ENCODE assay signal across 1 cellular context in the genomic region with DNA sequence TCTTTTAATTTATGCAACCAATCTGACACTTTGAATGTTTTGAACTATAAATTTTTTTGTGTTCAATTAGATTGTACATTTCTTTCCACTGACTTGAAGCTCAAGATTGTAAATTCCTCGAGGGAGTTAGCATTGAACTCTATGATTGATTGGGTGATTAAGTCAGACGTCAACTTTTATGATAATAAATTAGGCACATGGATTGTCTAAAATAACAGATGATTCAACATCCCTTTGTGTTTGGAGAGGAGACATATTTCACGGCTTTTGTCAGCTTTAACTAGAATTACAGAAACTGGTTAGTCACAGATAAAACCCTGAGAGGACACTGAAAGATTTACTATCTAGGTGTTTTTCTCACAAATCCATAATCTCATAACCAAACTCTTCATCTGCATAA.
TF ChIP-seq lines count a peak whose summit lies in the region.

No MANE protein-coding gene starts in this region.

TF ChIP-seq in K562, 482 proteins besides CTCF, POLR2A, EP300 and RAD21 (continued from another document and continues in another):
- TF ChIP-seq, protein P1, sequence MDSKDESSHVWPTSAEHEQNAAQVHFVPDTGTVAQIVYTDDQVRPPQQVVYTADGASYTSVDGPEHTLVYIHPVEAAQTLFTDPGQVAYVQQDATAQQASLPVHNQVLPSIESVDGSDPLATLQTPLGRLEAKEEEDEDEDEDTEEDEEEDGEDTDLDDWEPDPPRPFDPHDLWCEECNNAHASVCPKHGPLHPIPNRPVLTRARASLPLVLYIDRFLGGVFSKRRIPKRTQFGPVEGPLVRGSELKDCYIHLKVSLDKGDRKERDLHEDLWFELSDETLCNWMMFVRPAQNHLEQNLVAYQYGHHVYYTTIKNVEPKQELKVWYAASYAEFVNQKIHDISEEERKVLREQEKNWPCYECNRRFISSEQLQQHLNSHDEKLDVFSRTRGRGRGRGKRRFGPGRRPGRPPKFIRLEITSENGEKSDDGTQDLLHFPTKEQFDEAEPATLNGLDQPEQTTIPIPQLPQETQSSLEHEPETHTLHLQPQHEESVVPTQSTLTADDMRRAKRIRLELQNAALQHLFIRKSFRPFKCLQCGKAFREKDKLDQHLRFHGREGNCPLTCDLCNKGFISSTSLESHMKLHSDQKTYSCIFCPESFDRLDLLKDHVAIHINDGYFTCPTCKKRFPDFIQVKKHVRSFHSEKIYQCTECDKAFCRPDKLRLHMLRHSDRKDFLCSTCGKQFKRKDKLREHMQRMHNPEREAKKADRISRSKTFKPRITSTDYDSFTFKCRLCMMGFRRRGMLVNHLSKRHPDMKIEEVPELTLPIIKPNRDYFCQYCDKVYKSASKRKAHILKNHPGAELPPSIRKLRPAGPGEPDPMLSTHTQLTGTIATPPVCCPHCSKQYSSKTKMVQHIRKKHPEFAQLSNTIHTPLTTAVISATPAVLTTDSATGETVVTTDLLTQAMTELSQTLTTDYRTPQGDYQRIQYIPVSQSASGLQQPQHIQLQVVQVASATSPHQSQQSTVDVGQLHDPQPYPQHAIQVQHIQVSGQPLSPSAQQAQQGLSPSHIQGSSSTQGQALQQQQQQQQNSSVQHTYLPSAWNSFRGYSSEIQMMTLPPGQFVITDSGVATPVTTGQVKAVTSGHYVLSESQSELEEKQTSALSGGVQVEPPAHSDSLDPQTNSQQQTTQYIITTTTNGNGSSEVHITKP (IDR thresholded peaks at IDR 0.05; ENCODE audit: partially characterized antibody): no peak
- no peak for TF ChIP-seq HLTF (IDR thresholded peaks at IDR 0.05)
- no peak for TF ChIP-seq CHD2 (IDR thresholded peaks at IDR 0.05; ENCODE audit: low read depth, low read length)
- no peak for TF ChIP-seq ARNT (IDR thresholded peaks at IDR 0.05)
- TF ChIP-seq ZFP1 (CRISPR knock-in tag; IDR thresholded peaks at IDR 0.05): no peak
- TF ChIP-seq TBL1XR1 (IDR thresholded peaks at IDR 0.05; ENCODE audit: low read length in 2 of 2): no peak
- TF ChIP-seq PHB (CRISPR knock-in tag; IDR thresholded peaks at IDR 0.05): no peak
- TF ChIP-seq, protein P2, sequence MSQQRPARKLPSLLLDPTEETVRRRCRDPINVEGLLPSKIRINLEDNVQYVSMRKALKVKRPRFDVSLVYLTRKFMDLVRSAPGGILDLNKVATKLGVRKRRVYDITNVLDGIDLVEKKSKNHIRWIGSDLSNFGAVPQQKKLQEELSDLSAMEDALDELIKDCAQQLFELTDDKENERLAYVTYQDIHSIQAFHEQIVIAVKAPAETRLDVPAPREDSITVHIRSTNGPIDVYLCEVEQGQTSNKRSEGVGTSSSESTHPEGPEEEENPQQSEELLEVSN (IDR thresholded peaks at IDR 0.05; ENCODE audit: borderline replicate concordance in 1 of 2, extremely low read depth in 1 of 2, insufficient read depth in 1 of 2, insufficient read length in 1 of 2, low read depth in 1 of 2, low read length in 1 of 2, poor library complexity in 1 of 2, severe bottlenecking in 1 of 2): no peak
- TF ChIP-seq ZNF282 (CRISPR knock-in tag; IDR thresholded peaks at IDR 0.05): no peak
- TF ChIP-seq RHOXF2B (CRISPR knock-in tag; conservative IDR thresholded peaks at IDR 0.05): no peak
- TF ChIP-seq HMG20B (CRISPR knock-in tag; IDR thresholded peaks at IDR 0.05): no peak
- no peak for TF ChIP-seq ZC3H8 (IDR thresholded peaks at IDR 0.05)
- no peak for TF ChIP-seq FOS (IDR thresholded peaks at IDR 0.05; ENCODE audit: extremely low read depth, insufficient read length)
- TF ChIP-seq, protein P3, sequence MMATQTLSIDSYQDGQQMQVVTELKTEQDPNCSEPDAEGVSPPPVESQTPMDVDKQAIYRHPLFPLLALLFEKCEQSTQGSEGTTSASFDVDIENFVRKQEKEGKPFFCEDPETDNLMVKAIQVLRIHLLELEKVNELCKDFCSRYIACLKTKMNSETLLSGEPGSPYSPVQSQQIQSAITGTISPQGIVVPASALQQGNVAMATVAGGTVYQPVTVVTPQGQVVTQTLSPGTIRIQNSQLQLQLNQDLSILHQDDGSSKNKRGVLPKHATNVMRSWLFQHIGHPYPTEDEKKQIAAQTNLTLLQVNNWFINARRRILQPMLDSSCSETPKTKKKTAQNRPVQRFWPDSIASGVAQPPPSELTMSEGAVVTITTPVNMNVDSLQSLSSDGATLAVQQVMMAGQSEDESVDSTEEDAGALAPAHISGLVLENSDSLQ (IDR thresholded peaks at IDR 0.05): peak; percentile 89
- TF ChIP-seq POLR3G (IDR thresholded peaks at IDR 0.05; ENCODE audit: extremely low read depth, insufficient read length, insufficient replicate concordance): no peak
- peak; percentile 57; the same call in 1 of the 2 replicates for TF ChIP-seq MTA2 (IDR thresholded peaks at IDR 0.05; ENCODE audit: low read depth)
- no peak for TF ChIP-seq GTF2A2 (tag; IDR thresholded peaks at IDR 0.05)
- TF ChIP-seq PTRF (tag; IDR thresholded peaks at IDR 0.05): no peak
- no peak for TF ChIP-seq RNF2 (IDR thresholded peaks at IDR 0.05)
- no peak for TF ChIP-seq KLF1 (tag; IDR thresholded peaks at IDR 0.05)
- TF ChIP-seq BHLHE40 (IDR thresholded peaks at IDR 0.05; ENCODE audit: low read length): no peak
- TF ChIP-seq, protein P4, sequence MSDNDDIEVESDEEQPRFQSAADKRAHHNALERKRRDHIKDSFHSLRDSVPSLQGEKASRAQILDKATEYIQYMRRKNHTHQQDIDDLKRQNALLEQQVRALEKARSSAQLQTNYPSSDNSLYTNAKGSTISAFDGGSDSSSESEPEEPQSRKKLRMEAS (CRISPR knock-in tag; IDR thresholded peaks at IDR 0.05): no peak
- TF ChIP-seq NFIC (IDR thresholded peaks at IDR 0.05): peak; percentile 28; the same call in 1 of the 2 replicates
- TF ChIP-seq ZNF253 (CRISPR knock-in tag; conservative IDR thresholded peaks at IDR 0.05): no peak
- TF ChIP-seq CHCHD3 (CRISPR knock-in tag; IDR thresholded peaks at IDR 0.05): no peak
- TF ChIP-seq, protein P5, sequence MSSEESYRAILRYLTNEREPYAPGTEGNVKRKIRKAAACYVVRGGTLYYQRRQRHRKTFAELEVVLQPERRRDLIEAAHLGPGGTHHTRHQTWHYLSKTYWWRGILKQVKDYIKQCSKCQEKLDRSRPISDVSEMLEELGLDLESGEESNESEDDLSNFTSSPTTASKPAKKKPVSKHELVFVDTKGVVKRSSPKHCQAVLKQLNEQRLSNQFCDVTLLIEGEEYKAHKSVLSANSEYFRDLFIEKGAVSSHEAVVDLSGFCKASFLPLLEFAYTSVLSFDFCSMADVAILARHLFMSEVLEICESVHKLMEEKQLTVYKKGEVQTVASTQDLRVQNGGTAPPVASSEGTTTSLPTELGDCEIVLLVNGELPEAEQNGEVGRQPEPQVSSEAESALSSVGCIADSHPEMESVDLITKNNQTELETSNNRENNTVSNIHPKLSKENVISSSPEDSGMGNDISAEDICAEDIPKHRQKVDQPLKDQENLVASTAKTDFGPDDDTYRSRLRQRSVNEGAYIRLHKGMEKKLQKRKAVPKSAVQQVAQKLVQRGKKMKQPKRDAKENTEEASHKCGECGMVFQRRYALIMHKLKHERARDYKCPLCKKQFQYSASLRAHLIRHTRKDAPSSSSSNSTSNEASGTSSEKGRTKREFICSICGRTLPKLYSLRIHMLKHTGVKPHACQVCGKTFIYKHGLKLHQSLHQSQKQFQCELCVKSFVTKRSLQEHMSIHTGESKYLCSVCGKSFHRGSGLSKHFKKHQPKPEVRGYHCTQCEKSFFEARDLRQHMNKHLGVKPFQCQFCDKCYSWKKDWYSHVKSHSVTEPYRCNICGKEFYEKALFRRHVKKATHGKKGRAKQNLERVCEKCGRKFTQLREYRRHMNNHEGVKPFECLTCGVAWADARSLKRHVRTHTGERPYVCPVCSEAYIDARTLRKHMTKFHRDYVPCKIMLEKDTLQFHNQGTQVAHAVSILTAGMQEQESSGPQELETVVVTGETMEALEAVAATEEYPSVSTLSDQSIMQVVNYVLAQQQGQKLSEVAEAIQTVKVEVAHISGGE (CRISPR knock-in tag; IDR thresholded peaks at IDR 0.05): no peak
- TF ChIP-seq MTA1 (IDR thresholded peaks at IDR 0.05; ENCODE audit: borderline replicate concordance): no peak
- no peak for TF ChIP-seq NR3C1 (CRISPR knock-in tag; IDR thresholded peaks at IDR 0.05)
- no peak for TF ChIP-seq IRF2 (CRISPR knock-in tag; IDR thresholded peaks at IDR 0.05)
- TF ChIP-seq RBM34 (IDR thresholded peaks at IDR 0.05; ENCODE audit: borderline replicate concordance, insufficient read depth, low read length): no peak
- 0 out of 2 replicates have a peak, but pooled peaks have one; percentile 26 for TF ChIP-seq FOXM1 (IDR thresholded peaks at IDR 0.05; ENCODE audit: low read depth)
- no peak for TF ChIP-seq FOXM1 (CRISPR knock-in tag; IDR thresholded peaks at IDR 0.05; ENCODE audit: low read depth)
- TF ChIP-seq TGIF2 (CRISPR knock-in tag; IDR thresholded peaks at IDR 0.05): no peak
- no peak for TF ChIP-seq HDAC3 (IDR thresholded peaks at IDR 0.05; ENCODE audit: borderline replicate concordance, partially characterized antibody)
- TF ChIP-seq ZNF764 (CRISPR knock-in tag; IDR thresholded peaks at IDR 0.05; ENCODE audit: low read depth): no peak
- TF ChIP-seq CC2D1A (IDR thresholded peaks at IDR 0.05): no peak
- no peak for TF ChIP-seq CHD4 (IDR thresholded peaks at IDR 0.05; ENCODE audit: insufficient read depth, insufficient replicate concordance, low read depth, low read length, poor library complexity, severe bottlenecking)
- no peak for TF ChIP-seq CBX1 (IDR thresholded peaks at IDR 0.05; ENCODE audit: low read depth)
- TF ChIP-seq BACH1 (tag; IDR thresholded peaks at IDR 0.05): no peak
- no peak for TF ChIP-seq FOXP1 (CRISPR knock-in tag; IDR thresholded peaks at IDR 0.05)
- TF ChIP-seq E2F3 (CRISPR knock-in tag; IDR thresholded peaks at IDR 0.05): no peak
- peak; percentile 95 for TF ChIP-seq SOX6 (IDR thresholded peaks at IDR 0.05)
- no peak for TF ChIP-seq KHSRP (IDR thresholded peaks at IDR 0.05)
- TF ChIP-seq SMARCA4 (IDR thresholded peaks at IDR 0.05): peak; percentile 74; the same call in 1 of the 2 replicates
- TF ChIP-seq ZNF785 (CRISPR knock-in tag; IDR thresholded peaks at IDR 0.05): no peak
- TF ChIP-seq KLF6 (CRISPR knock-in tag; IDR thresholded peaks at IDR 0.05; ENCODE audit: borderline replicate concordance): no peak
- TF ChIP-seq FOXJ3 (CRISPR knock-in tag; IDR thresholded peaks at IDR 0.05): no peak
- TF ChIP-seq, protein P6, sequence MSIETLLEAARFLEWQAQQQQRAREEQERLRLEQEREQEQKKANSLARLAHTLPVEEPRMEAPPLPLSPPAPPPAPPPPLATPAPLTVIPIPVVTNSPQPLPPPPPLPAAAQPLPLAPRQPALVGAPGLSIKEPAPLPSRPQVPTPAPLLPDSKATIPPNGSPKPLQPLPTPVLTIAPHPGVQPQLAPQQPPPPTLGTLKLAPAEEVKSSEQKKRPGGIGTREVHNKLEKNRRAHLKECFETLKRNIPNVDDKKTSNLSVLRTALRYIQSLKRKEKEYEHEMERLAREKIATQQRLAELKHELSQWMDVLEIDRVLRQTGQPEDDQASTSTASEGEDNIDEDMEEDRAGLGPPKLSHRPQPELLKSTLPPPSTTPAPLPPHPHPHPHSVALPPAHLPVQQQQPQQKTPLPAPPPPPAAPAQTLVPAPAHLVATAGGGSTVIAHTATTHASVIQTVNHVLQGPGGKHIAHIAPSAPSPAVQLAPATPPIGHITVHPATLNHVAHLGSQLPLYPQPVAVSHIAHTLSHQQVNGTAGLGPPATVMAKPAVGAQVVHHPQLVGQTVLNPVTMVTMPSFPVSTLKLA (conservative IDR thresholded peaks at IDR 0.05): peak in 1 of 2 experiments; percentile 32; a peak in 1 of 4 replicates
- peak; percentile 99 for TF ChIP-seq MEIS2 (IDR thresholded peaks at IDR 0.05; ENCODE audit: partially characterized antibody)
- TF ChIP-seq JUND (IDR thresholded peaks at IDR 0.05; ENCODE audit: borderline replicate concordance, low read depth, low read length): peak; percentile 61; the same call in 1 of the 2 replicates
- peak; percentile 56; the same call in 1 of the 3 replicates for TF ChIP-seq JUND (tag; IDR thresholded peaks at IDR 0.05; ENCODE audit: borderline replicate concordance, low read depth, low read length)
- TF ChIP-seq FOXA1 (IDR thresholded peaks at IDR 0.05; ENCODE audit: borderline replicate concordance): no peak
- TF ChIP-seq, protein P7, sequence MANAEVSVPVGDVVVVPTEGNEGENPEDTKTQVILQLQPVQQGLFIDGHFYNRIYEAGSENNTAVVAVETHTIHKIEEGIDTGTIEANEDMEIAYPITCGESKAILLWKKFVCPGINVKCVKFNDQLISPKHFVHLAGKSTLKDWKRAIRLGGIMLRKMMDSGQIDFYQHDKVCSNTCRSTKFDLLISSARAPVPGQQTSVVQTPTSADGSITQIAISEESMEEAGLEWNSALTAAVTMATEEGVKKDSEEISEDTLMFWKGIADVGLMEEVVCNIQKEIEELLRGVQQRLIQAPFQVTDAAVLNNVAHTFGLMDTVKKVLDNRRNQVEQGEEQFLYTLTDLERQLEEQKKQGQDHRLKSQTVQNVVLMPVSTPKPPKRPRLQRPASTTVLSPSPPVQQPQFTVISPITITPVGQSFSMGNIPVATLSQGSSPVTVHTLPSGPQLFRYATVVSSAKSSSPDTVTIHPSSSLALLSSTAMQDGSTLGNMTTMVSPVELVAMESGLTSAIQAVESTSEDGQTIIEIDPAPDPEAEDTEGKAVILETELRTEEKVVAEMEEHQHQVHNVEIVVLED (CRISPR knock-in tag; IDR thresholded peaks at IDR 0.05): no peak
- TF ChIP-seq, protein P8, sequence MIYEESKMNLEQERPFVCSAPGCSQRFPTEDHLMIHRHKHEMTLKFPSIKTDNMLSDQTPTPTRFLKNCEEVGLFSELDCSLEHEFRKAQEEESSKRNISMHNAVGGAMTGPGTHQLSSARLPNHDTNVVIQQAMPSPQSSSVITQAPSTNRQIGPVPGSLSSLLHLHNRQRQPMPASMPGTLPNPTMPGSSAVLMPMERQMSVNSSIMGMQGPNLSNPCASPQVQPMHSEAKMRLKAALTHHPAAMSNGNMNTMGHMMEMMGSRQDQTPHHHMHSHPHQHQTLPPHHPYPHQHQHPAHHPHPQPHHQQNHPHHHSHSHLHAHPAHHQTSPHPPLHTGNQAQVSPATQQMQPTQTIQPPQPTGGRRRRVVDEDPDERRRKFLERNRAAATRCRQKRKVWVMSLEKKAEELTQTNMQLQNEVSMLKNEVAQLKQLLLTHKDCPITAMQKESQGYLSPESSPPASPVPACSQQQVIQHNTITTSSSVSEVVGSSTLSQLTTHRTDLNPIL (CRISPR knock-in tag; IDR thresholded peaks at IDR 0.05): no peak
- peak; percentile 74; the same call in 1 of the 2 replicates for TF ChIP-seq DPF2 (IDR thresholded peaks at IDR 0.05)
- peak in 1 of 2 experiments; percentile 66 for TF ChIP-seq NCOA2 (IDR thresholded peaks at IDR 0.05; ENCODE audit: partially characterized antibody in 2 of 2)
- peak; percentile 37; the same call in 1 of the 2 replicates for TF ChIP-seq ZNF644 (tag; IDR thresholded peaks at IDR 0.05; ENCODE audit: low read depth)
- TF ChIP-seq, protein P9, sequence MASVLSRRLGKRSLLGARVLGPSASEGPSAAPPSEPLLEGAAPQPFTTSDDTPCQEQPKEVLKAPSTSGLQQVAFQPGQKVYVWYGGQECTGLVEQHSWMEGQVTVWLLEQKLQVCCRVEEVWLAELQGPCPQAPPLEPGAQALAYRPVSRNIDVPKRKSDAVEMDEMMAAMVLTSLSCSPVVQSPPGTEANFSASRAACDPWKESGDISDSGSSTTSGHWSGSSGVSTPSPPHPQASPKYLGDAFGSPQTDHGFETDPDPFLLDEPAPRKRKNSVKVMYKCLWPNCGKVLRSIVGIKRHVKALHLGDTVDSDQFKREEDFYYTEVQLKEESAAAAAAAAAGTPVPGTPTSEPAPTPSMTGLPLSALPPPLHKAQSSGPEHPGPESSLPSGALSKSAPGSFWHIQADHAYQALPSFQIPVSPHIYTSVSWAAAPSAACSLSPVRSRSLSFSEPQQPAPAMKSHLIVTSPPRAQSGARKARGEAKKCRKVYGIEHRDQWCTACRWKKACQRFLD (CRISPR knock-in tag; IDR thresholded peaks at IDR 0.05): no peak
